8 cellular contexts compared by ENCODE assay signal in the genomic region with DNA sequence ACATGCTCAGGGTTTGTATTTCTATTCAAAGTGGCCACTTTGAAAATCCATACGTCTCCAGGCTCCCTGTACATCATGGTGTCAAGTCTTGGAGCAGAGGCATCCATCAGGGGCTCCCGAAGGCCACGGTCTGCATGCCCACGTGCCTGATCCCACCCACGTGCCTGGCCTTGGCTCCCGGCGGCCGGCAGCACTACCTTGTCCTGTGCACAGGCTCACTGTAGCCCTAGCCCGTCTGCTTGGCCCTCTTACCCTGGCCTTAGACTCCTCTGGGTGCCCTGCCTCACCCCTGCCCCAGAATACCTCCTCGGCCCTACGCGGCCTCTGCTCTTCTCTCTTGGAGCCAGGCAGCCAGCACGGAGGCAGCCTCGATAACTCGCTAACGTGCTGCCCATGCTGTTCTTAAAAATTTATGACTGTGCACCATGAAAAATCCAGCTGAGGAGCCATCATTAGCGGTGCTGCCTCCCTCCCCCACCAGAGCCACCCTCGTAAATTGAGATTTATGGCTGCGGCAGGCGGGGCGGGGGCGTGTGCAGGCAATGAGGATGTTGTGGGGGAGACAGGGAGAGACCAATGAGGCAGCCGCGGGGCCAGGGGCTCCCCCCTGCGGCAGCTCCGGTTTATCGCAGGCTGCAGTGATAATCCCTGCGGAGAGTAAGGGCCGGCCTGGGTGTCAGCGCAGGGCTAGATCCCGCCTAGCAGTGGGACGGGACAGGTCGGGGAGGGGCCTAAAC. TPM values are rescaled to one million over a fixed set of nuclear protein-coding genes. Genes with fewer than 3 reads are reported as not detected.
DNase-seq lines count a peak whose midpoint lies in the region; ATAC-seq and TF ChIP-seq lines count a peak whose summit lies in the region.

No MANE protein-coding gene starts in this region.

- no peak overlapping the region for H3K4me3 Mint-ChIP-seq in activated T-helper 17 cell treated with anti-CD3 and anti-CD28 coated beads, Interleukin-2, amount 50 U/mL, for 72 hours

- H3K27ac ChIP-seq in iPS DF 6.9 (ENCODE audit: low read length) = no peak overlapping the region

- peak; percentile 80 for DNase-seq in GM10266 (ENCODE audit: extremely low spot score)
- DNase-seq in NCI-H187 (lab: John Stamatoyannopoulos, UW) = peak; percentile 61 to 87
- peak; percentile 64 for DNase-seq in iPS DF 6.9 (ENCODE audit: low read depth, low spot score)
- DNase-seq in stimulated activated CD4-positive, alpha-beta T cell treated with anti-CD3 and anti-CD28 coated beads, Interleukin-15, amount 100 ng/mL, for 24 hours = peak; percentile 60
- DNase-seq in COLO668 (lab: John Stamatoyannopoulos, UW; ENCODE audit: unreplicated experiment) = no peak
- DNase-seq in DMS 273 (lab: John Stamatoyannopoulos, UW; ENCODE audit: unreplicated experiment) = no peak

- H3K27me3 ChIP-seq in iPS DF 6.9 (ENCODE audit: control insufficient read depth, insufficient read depth, low read length) = no peaks in the 10 kb centered on the region

- peak; percentile 50 for TF ChIP-seq CTCF in GM10266 (IDR thresholded peaks at IDR 0.05; ENCODE audit: control insufficient read depth, insufficient read depth, low read depth, missing control alignments)

- peaks cover 9% of the 10 kb centered on the region for H3K4me1 ChIP-seq in iPS DF 6.9 (ENCODE audit: control insufficient read depth, insufficient read depth, low read length)

- H3K9me3 Mint-ChIP-seq in activated T-helper 17 cell treated with anti-CD3 and anti-CD28 coated beads, Interleukin-2, amount 50 U/mL, for 72 hours = no peaks in the 10 kb centered on the region

- no peaks in the 10 kb centered on the region for H3K36me3 Mint-ChIP-seq in activated T-helper 17 cell treated with anti-CD3 and anti-CD28 coated beads, Interleukin-2, amount 50 U/mL, for 72 hours (ENCODE audit: low read depth)

- H3K27ac Mint-ChIP-seq in activated T-helper 17 cell treated with anti-CD3 and anti-CD28 coated beads, Interleukin-2, amount 50 U/mL, for 72 hours = no peak overlapping the region

- no peaks in the 10 kb centered on the region for H3K27me3 Mint-ChIP-seq in activated T-helper 17 cell treated with anti-CD3 and anti-CD28 coated beads, Interleukin-2, amount 50 U/mL, for 72 hours

- no peaks in the 10 kb centered on the region for H3K9me3 ChIP-seq in iPS DF 6.9 (ENCODE audit: control insufficient read depth, insufficient read depth, low read length)

- WGBS in iPS DF 6.9 (ENCODE audit: insufficient coverage, insufficient read length) = no CpG with 5 or more reads among the region's 33 CpGs

- no peaks in the 10 kb centered on the region for H3K4me1 Mint-ChIP-seq in activated T-helper 17 cell treated with anti-CD3 and anti-CD28 coated beads, Interleukin-2, amount 50 U/mL, for 72 hours

- no peak overlapping the region for H3K4me3 ChIP-seq in iPS DF 6.9 (ENCODE audit: low read length)

- no peaks in the 10 kb centered on the region for H3K36me3 ChIP-seq in iPS DF 6.9 (ENCODE audit: control insufficient read depth, insufficient read depth, low read length)

- ATAC-seq in activated T-helper 17 cell treated with anti-CD3 and anti-CD28 coated beads, Interleukin-2, amount 50 U/mL, for 72 hours (replicated peaks) = peak; percentile 75
- ATAC-seq in HG03565 (IDR thresholded peaks at IDR 0.05; ENCODE audit: unreplicated experiment) = no peak

RNA-seq across cellular contexts. Expression of gene DMAP1, which starts 24.6 kb away (rescaled TPM):
- 10 to 100 TPM; 41.1 to 41.4 TPM for total RNA-seq in activated T-helper 17 cell treated with anti-CD3 and anti-CD28 coated beads, Interleukin-2, amount 50 U/mL, for 72 hours

Comparison
In these comparisons a context has a peak if more than half of its experiments do, and no peak if none do; other contexts are left out.
1. DNase-seq: peak in GM10266 (single experiment), NCI-H187 (2 of 2), iPS DF 6.9 (single experiment) and stimulated activated CD4-positive, alpha-beta T cell treated with anti-CD3 and anti-CD28 coated beads, Interleukin-15, amount 100 ng/mL, for 24 hours (single experiment); none in COLO668 (single experiment) and DMS 273 (single experiment).